19 cellular contexts compared by ENCODE assay signal in the genomic region with DNA sequence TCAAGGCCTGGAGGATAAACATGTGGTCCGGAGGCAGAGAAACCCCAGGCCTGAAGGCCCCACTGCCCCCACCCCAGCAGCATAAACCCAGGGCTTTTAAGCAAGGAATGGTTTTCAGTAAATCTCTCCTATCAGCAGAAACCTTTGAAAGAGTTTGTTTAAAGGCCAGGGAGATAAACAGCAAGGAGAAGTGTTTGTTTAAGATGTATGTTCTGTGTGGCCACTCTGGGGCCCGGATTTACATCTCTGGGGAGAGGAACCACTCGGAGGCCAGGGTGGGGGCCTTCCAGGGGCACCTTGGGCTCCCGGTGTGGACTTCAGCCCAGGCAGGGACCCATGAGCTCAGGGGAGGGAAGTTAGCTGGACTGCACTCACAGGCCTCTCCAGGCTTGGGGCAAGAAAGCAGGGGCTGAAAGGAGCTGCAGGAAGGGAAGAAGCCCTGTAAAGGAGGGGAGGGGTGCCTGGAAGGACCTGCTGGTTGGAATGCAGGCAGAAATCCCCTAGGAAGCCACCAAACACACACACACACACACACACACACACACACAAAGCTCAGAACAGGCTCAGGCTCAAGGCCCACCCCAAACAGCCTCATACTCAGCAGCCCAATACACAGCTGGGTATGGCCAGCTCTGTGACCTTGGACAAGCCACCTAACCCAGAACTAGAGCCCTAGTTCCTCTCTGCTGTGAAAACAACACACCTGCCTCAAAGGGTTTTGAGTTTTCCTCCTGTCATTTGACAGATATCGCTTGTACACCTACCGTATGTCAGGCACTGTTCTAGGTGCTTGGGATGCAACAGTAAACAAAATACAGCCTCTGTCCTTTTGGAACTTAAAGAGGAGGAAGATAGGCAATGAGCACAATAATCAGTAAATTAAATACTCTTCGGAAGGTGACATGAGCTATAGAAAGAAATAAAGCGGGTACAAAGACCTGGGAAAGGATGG. TPM values are rescaled to one million over a fixed set of nuclear protein-coding genes. Genes with fewer than 3 reads are reported as not detected.
DNase-seq lines count a peak whose midpoint lies in the region; ATAC-seq, FAIRE-seq and TF ChIP-seq lines count a peak whose summit lies in the region.
"Had no signal": no experiment of that assay in that cellular context is flagged by ENCODE, and none has a peak within 500 bp of the region (broad histone marks: within the 10 kb centered on the region; RNA-seq: fewer than 3 reads in every experiment).

No MANE protein-coding gene starts in this region.

- no peaks in the 10 kb centered on the region for H3K36me3 Mint-ChIP-seq in nephron (ENCODE audit: low read depth)
- H3K36me3 Mint-ChIP-seq: CD4-positive, alpha-beta memory T cell had no signal

- H3K36me3 ChIP-seq in IMR-90 (ENCODE audit: control insufficient read depth, insufficient read depth, low read length) (no peaks in the 10 kb centered on the region), hepatocyte (replicated peaks; ENCODE audit: insufficient read depth, low read depth) (no peaks in the 10 kb centered on the region), ovary (no peaks in the 10 kb centered on the region)
- H3K36me3 ChIP-seq: ascending aorta had no signal

- peak overlapping the region; percentile 89 to 95 (median 95) for H3K27ac Mint-ChIP-seq in nephron
- H3K27ac Mint-ChIP-seq: stimulated activated naive B cell treated with anti-CD40 and anti-IgM and Interleukin-4, amounts not matched to agents 10 μg/mL and 1 μg/mL and 100 μg/mL, for 72 hours; T-helper 1 cell treated with Interleukin-12 subunit alpha and Interleukin-12 subunit beta and Interleukin-4 antibody, amounts not matched to agents 30 μg/mL and 1 μg/mL, for 36 hours had no signal

- H3K4me2 ChIP-seq in A549 (peak overlapping the region; percentile 36), IMR-90 (ENCODE audit: low read depth, low read length) (no peak overlapping the region), hepatocyte (peak overlapping the region; percentile 9)

- DNase-seq in A549 (ENCODE audit: low read depth in 1 of 2, low spot score in 1 of 2) (no peak), IMR-90 (no peak), hepatocyte (ENCODE audit: low spot score) (peak; percentile 91), ovary (no peak), GM13976 (ENCODE audit: low spot score) (no peak), NCI-H187 (lab: John Stamatoyannopoulos, UW) (no peak)
- DNase-seq: activated gamma-delta T cell treated with Interleukin-2 at 50 U/mL for 16 hours; CD4-positive, alpha-beta memory T cell; NCI-H1436 treated with DMSO at 0.1 percent for 48 hours; NCI-H2227 treated with DMSO at 0.1 percent for 48 hours; Right ventricle myocardium superior; stimulated activated CD4-positive, alpha-beta T cell treated with anti-CD3 and anti-CD28 coated beads, Interleukin-12 subunit alpha, Interleukin-12 subunit beta, amount 100 ng/mL, for 4 hours; stimulated activated naive B cell treated with anti-CD40 and anti-IgM and Interleukin-4, amounts not matched to agents 10 μg/mL and 1 μg/mL and 100 μg/mL, for 72 hours had no signal

- H3K27ac ChIP-seq in A549: peak overlapping the region in 1 of 2 experiments; percentile 67; a peak in 3 of 6 replicates
- H3K27ac ChIP-seq in IMR-90 (ENCODE audit: insufficient read depth, low read length): no peak overlapping the region
- peak overlapping the region; percentile 76 for H3K27ac ChIP-seq in hepatocyte
- H3K27ac ChIP-seq in ovary: no peak overlapping the region
- H3K27ac ChIP-seq: ascending aorta, coronary artery, parathyroid adenoma had no signal

- H3K9me3 ChIP-seq in A549 (no peaks in the 10 kb centered on the region), IMR-90 (ENCODE audit: control insufficient read depth, insufficient read depth, low read length) (no peaks in the 10 kb centered on the region), hepatocyte (ENCODE audit: low read depth) (no peaks in the 10 kb centered on the region), ovary (no peaks in the 10 kb centered on the region)
- H3K9me3 ChIP-seq: ascending aorta had no signal

- no peak overlapping the region for H2BK120ac ChIP-seq in IMR-90 (ENCODE audit: low read depth, low read length)

- intact Hi-C loops in IMR-90 (cut with micrococcal nuclease) (no loop called here), ovary (cut with DNase I) (no loop called here)

- H3K4me1 Mint-ChIP-seq in nephron: peaks cover 33% of the 10 kb centered on the region
- H3K4me1 Mint-ChIP-seq: CD4-positive, alpha-beta memory T cell had no signal

- no peak overlapping the region for H4K91ac ChIP-seq in IMR-90 (ENCODE audit: insufficient read depth, low read depth, low read length)

- TF ChIP-seq POLR2A in A549 (IDR thresholded peaks at IDR 0.05; ENCODE audit: low read length): no peak
- TF ChIP-seq POLR2A in IMR-90 (IDR thresholded peaks at IDR 0.05; ENCODE audit: low read depth, low read length): no peak
- TF ChIP-seq POLR2A in ovary (IDR thresholded peaks at IDR 0.05): no peak

- no peak for FAIRE-seq in A549 (lab: Jason Lieb, UNC)

- no peak overlapping the region for H3K56ac ChIP-seq in IMR-90 (ENCODE audit: extremely low read depth, insufficient read depth, low read length)

- TF ChIP-seq CTCF in A549 (IDR thresholded peaks at IDR 0.05): no peak
- TF ChIP-seq CTCF in IMR-90 (conservative IDR thresholded peaks at IDR 0.05; ENCODE audit: low read depth, low read length): no peak
- no peak for TF ChIP-seq CTCF in hepatocyte (IDR thresholded peaks at IDR 0.05; ENCODE audit: poor library complexity)
- no peak for TF ChIP-seq CTCF in nephron (IDR thresholded peaks at IDR 0.05; ENCODE audit: unreplicated experiment in 3 of 3)
- TF ChIP-seq CTCF in ovary (IDR thresholded peaks at IDR 0.05): no peak
- no peak for TF ChIP-seq CTCF in GM13976 (IDR thresholded peaks at IDR 0.05; ENCODE audit: borderline replicate concordance, control extremely low read depth, extremely low read depth, insufficient read depth, missing control alignments)

- H2AK5ac ChIP-seq in IMR-90 (ENCODE audit: low read depth, low read length): no peak overlapping the region

- H3K79me2 ChIP-seq in hepatocyte: no peaks in the 10 kb centered on the region
- H3K79me2 ChIP-seq: parathyroid adenoma had no signal

- H3K9ac ChIP-seq in IMR-90 (ENCODE audit: low read depth, low read length): no peak overlapping the region
- H3K9ac ChIP-seq: parathyroid adenoma had no signal

- H4K8ac ChIP-seq in IMR-90 (ENCODE audit: low read depth in 2 of 2, low read length in 2 of 2): no peak overlapping the region

- no TSS peak for BruUV-seq in IMR-90 (replicated peaks; lab: Mats Ljungman, UMichigan)

- dilution Hi-C loops in IMR-90 (cut with HindIII; ENCODE audit: low sequenced_read_pairs, unreplicated experiment): no loop called here

- H4K5ac ChIP-seq in IMR-90 (ENCODE audit: low read depth, low read length): no peak overlapping the region

- H3K27me3 ChIP-seq in IMR-90 (ENCODE audit: control insufficient read depth, insufficient read depth, low read length): peaks cover 46% of the 10 kb centered on the region
- no peaks in the 10 kb centered on the region for H3K27me3 ChIP-seq in hepatocyte
- no peaks in the 10 kb centered on the region for H3K27me3 ChIP-seq in ovary
- H3K27me3 ChIP-seq: ascending aorta had no signal

- H3K18ac ChIP-seq in IMR-90 (ENCODE audit: low read depth, low read length): no peak overlapping the region

- H3K27me3 Mint-ChIP-seq in nephron (ENCODE audit: low read depth): peaks cover 52% of the 10 kb centered on the region

- H3K4me3 ChIP-seq in A549: no peak overlapping the region
- H3K4me3 ChIP-seq in IMR-90 (ENCODE audit: insufficient read depth, low read depth, low read length): no peak overlapping the region
- no peak overlapping the region for H3K4me3 ChIP-seq in hepatocyte
- H3K4me3 ChIP-seq in ovary: no peak overlapping the region
- H3K4me3 ChIP-seq: ascending aorta, coronary artery had no signal

- H3K79me1 ChIP-seq in IMR-90 (ENCODE audit: low read depth in 1 of 2, low read length in 2 of 2): no peaks in the 10 kb centered on the region

- 55% methylated on average over 8 of the region's 8 CpGs for WGBS in A549 (ENCODE audit: missing lambda C conversion rate)
- WGBS in IMR-90 (ENCODE audit: extremely low coverage in 2 of 2, insufficient read length in 1 of 2), 2 experiments: 33% methylated on average over 3 of the region's 8 CpGs; no CpG with 5 or more reads in 1 of the 2 experiments
- WGBS in hepatocyte (ENCODE audit: low lambda C conversion rate, missing lambda C conversion rate): 43% methylated on average over 8 of the region's 8 CpGs
- 55 to 66% (median 65%) methylated on average over 8 of the region's 8 CpGs for WGBS in ovary, 3 donors

- H3K9me2 ChIP-seq in hepatocyte (replicated peaks; ENCODE audit: insufficient read depth): no peaks in the 10 kb centered on the region

- H3K9me1 ChIP-seq in IMR-90 (ENCODE audit: insufficient read depth, low read length): no peaks in the 10 kb centered on the region

- no peak overlapping the region for H3K14ac ChIP-seq in IMR-90 (replicated peaks; ENCODE audit: low read depth, low read length)

- H3K4ac ChIP-seq in IMR-90 (ENCODE audit: low read depth, low read length): no peak overlapping the region

- in situ Hi-C loops in IMR-90 (cut with MboI; ENCODE audit: low sequenced_read_pairs) (no loop called here), GM13976 (cut with MboI; ENCODE audit: low sequenced_read_pairs, unreplicated experiment) (no loop called here)

- H3K9me3 Mint-ChIP-seq in nephron: no peaks in the 10 kb centered on the region
- H3K9me3 Mint-ChIP-seq: CD4-positive, alpha-beta memory T cell; stimulated activated naive B cell treated with anti-CD40 and anti-IgM and Interleukin-4, amounts not matched to agents 10 μg/mL and 1 μg/mL and 100 μg/mL, for 72 hours; T-helper 1 cell treated with Interleukin-12 subunit alpha and Interleukin-12 subunit beta and Interleukin-4 antibody, amounts not matched to agents 30 μg/mL and 1 μg/mL, for 36 hours had no signal

- no peak overlapping the region for H2BK15ac ChIP-seq in IMR-90 (ENCODE audit: low read depth, low read length)

- H2BK5ac ChIP-seq in IMR-90 (ENCODE audit: low read depth, low read length, poor library complexity, severe bottlenecking): no peak overlapping the region

- POLR2A ChIA-PET in A549 (lab: Yijun Ruan, JAX) (interaction anchor here (0.6 kb wide), 1 partner anchor 10 kb away, joined by 3 read pairs; no protein-coding TSS in a partner anchor), IMR-90 (lab: Charles Lee; ENCODE audit: unreplicated experiment) (no interaction called here)

- H4K20me1 ChIP-seq in IMR-90 (ENCODE audit: insufficient read depth, low read length) (no peaks in the 10 kb centered on the region), hepatocyte (ENCODE audit: insufficient read depth, poor library complexity, severe bottlenecking) (no peaks in the 10 kb centered on the region)

- H2BK20ac ChIP-seq in IMR-90 (ENCODE audit: low read depth, low read length): no peak overlapping the region

- H2AFZ ChIP-seq in IMR-90 (replicated peaks; ENCODE audit: low read length, poor library complexity) (no peak overlapping the region), hepatocyte (no peak overlapping the region)
- H2AFZ ChIP-seq: parathyroid adenoma had no signal

- no peak overlapping the region for H3K4me3 Mint-ChIP-seq in nephron
- H3K4me3 Mint-ChIP-seq: CD4-positive, alpha-beta memory T cell; stimulated activated naive B cell treated with anti-CD40 and anti-IgM and Interleukin-4, amounts not matched to agents 10 μg/mL and 1 μg/mL and 100 μg/mL, for 72 hours; T-helper 1 cell treated with Interleukin-12 subunit alpha and Interleukin-12 subunit beta and Interleukin-4 antibody, amounts not matched to agents 30 μg/mL and 1 μg/mL, for 36 hours had no signal

- H3K4me1 ChIP-seq in A549: peaks cover 13% of the 10 kb centered on the region
- H3K4me1 ChIP-seq in IMR-90 (ENCODE audit: control insufficient read depth, insufficient read depth, low read length): no peaks in the 10 kb centered on the region
- H3K4me1 ChIP-seq in hepatocyte (ENCODE audit: insufficient read depth): peaks cover 36% of the 10 kb centered on the region
- no peaks in the 10 kb centered on the region for H3K4me1 ChIP-seq in ovary (ENCODE audit: insufficient read depth)
- H3K4me1 ChIP-seq: ascending aorta, parathyroid adenoma had no signal

- ATAC-seq in A549 (no peak), IMR-90 (ENCODE audit: low read depth) (peak; percentile 73), GM19324 (IDR thresholded peaks at IDR 0.05; ENCODE audit: low FRiP score, unreplicated experiment) (no peak)
- ATAC-seq: stimulated activated naive B cell treated with anti-CD40 and anti-IgM and Interleukin-4, amounts not matched to agents 10 μg/mL and 1 μg/mL and 100 μg/mL, for 72 hours had no signal

- H2AK9ac ChIP-seq in IMR-90 (replicated peaks; ENCODE audit: low read depth, low read length, poor library complexity): no peak overlapping the region

- H3K23ac ChIP-seq in IMR-90 (ENCODE audit: low read depth, low read length): no peak overlapping the region

- TF ChIP-seq RAD21 in A549 (conservative IDR thresholded peaks at IDR 0.05 in 1 of 2, IDR thresholded peaks at IDR 0.05 in 1 of 2) (no peak), IMR-90 (IDR thresholded peaks at IDR 0.05; ENCODE audit: low read length) (no peak)

- CTCF ChIA-PET in A549 (lab: Yijun Ruan, JAX): interaction anchor here (0.6 to 1.1 kb wide), 2 partner anchors 12 to 18 kb away, joined by 3 to 4 read pairs; no protein-coding TSS in a partner anchor
- CTCF ChIA-PET in IMR-90 (lab: Yijun Ruan, JAX): no interaction called here

- TF ChIP-seq EP300 in A549 (IDR thresholded peaks at IDR 0.05): no peak
- no peak for TF ChIP-seq EP300 in ovary (IDR thresholded peaks at IDR 0.05)

RNA-seq across cellular contexts. Expression of a gene that starts 26.2 kb away (rescaled TPM):
- polyA plus RNA-seq in A549 (2011; rRNA removed): 2.6 and 3.2 TPM in 2 replicates
- polyA plus RNA-seq in A549 (2012; cell fraction: cytosol; rRNA removed): 8.7 and 13.3 TPM in 2 replicates
- polyA plus RNA-seq in A549 (2012; cell fraction: nucleus; rRNA removed): 12.8 and 21.3 TPM in 2 replicates
- polyA plus RNA-seq in A549 (2017; fragmentation: RNase III; extraction: RNeasy Plus Mini Kit Qiagen cat#74134 plus additional on column Dnase treatment): 12.5 to 14.5 TPM (median 14.2 TPM) in 3 replicates
- polyA minus RNA-seq in A549 (2011; rRNA and poly(A)+ RNA removed): 4.1 and 5.5 TPM in 2 replicates
- total RNA-seq in IMR-90 (2012; rRNA removed): 0.72 and 0.83 TPM in 2 replicates
- polyA plus RNA-seq in IMR-90 (2012; rRNA removed): 9.5 and 10.4 TPM in 2 replicates
- polyA plus RNA-seq in IMR-90 (2012; cell fraction: cytosol; rRNA removed): 6.0 and 13.9 TPM in 2 replicates
- 9.7 and 21.6 TPM in 2 replicates for polyA plus RNA-seq in IMR-90 (2012; cell fraction: nucleus; rRNA removed; ENCODE audit: low replicate concordance)
- total RNA-seq in hepatocyte: 18.0 and 24.3 TPM in 2 replicates
- polyA plus RNA-seq in hepatocyte: 79.9 and 87.8 TPM in 2 replicates
- 10 to 100 TPM in 5 of 7 donors, 1 to 10 TPM in 2; 4.8 to 37.4 (median 22.3) TPM for total RNA-seq in ovary
- 10 to 100 TPM in 1 of 2 donors, 1 to 10 TPM in 1; 2.3 to 13.3 TPM for polyA plus RNA-seq in ovary
